2 cellular contexts compared by ENCODE assay signal in genomic region chr16:15054357-15055140, GRCh38.
TF ChIP-seq lines count a peak whose summit lies in the region.

No MANE protein-coding gene starts in this region.

TF ChIP-seq in SK-N-SH, 30 proteins besides CTCF, POLR2A, EP300 and RAD21 (continued from another document):
- TF ChIP-seq, protein P1, sequence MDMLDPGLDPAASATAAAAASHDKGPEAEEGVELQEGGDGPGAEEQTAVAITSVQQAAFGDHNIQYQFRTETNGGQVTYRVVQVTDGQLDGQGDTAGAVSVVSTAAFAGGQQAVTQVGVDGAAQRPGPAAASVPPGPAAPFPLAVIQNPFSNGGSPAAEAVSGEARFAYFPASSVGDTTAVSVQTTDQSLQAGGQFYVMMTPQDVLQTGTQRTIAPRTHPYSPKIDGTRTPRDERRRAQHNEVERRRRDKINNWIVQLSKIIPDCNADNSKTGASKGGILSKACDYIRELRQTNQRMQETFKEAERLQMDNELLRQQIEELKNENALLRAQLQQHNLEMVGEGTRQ (IDR thresholded peaks at IDR 0.05; ENCODE audit: borderline replicate concordance, low read depth, low read length), result no peak

TF ChIP-seq in SK-N-SH treated with all-trans-retinoic acid at 6 μM for 48 hours, 23 proteins besides CTCF, POLR2A, EP300 and RAD21 (continued from another document):
- TF ChIP-seq TSHZ2 (CRISPR knock-in tag; IDR thresholded peaks at IDR 0.05), result no peak
- TF ChIP-seq BACH2 (CRISPR knock-in tag; IDR thresholded peaks at IDR 0.05; ENCODE audit: borderline replicate concordance), result no peak
- TF ChIP-seq ZFP3 (CRISPR knock-in tag; IDR thresholded peaks at IDR 0.05), result no peak
- no peak for TF ChIP-seq ZFP30 (CRISPR knock-in tag; IDR thresholded peaks at IDR 0.05)
- no peak for TF ChIP-seq GLIS3 (CRISPR knock-in tag; IDR thresholded peaks at IDR 0.05)
- TF ChIP-seq ARNTL (CRISPR knock-in tag; IDR thresholded peaks at IDR 0.05; ENCODE audit: borderline replicate concordance, low read depth), result no peak
- no peak for TF ChIP-seq ZNF70 (CRISPR knock-in tag; IDR thresholded peaks at IDR 0.05)
- TF ChIP-seq TCF4 (CRISPR knock-in tag; IDR thresholded peaks at IDR 0.05; ENCODE audit: borderline replicate concordance), result no peak
- TF ChIP-seq PPARA (CRISPR knock-in tag; IDR thresholded peaks at IDR 0.05; ENCODE audit: borderline replicate concordance), result no peak
- no peak for TF ChIP-seq SNAI2 (CRISPR knock-in tag; IDR thresholded peaks at IDR 0.05)
- no peak for TF ChIP-seq RARB (CRISPR knock-in tag; IDR thresholded peaks at IDR 0.05)
